In the genomic region with DNA sequence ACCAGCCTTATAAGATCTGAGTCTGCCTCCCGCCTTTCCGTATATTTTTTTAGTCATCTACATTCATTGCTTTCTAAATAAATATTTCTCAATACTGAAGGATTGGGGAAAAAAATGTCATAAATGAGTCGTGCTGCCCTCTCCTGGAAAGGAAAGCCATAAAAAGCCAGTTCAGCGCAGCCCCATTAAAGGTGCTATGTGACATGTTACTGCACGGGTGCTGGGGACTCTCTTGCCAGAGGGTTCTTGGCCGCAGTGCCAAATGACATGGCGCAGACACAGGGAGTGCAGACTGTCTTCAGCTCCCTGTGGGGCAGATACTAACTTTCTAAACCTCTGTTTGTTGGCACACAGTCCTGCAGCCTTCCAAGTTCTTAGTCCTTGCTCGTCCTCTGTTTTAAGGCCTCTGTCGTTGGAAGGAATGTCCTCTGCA, we compare ENCODE assay signal across 8 cellular contexts. TPM values are rescaled to one million over a fixed set of nuclear protein-coding genes. Genes with fewer than 3 reads are reported as not detected.
DNase-seq lines count a peak whose midpoint lies in the region; ATAC-seq and TF ChIP-seq lines count a peak whose summit lies in the region.

No MANE protein-coding gene starts in this region.

- peak; percentile 82 for ATAC-seq in HCT116
- ATAC-seq in heart left ventricle: peak; percentile 86 to 93 (median 92)

- H3K27ac ChIP-seq in 22Rv1 (no peak overlapping the region), HCT116 (ENCODE audit: low read depth, low read length) (no peak overlapping the region), heart left ventricle (peak overlapping the region in 9 of 12 donors; percentile 22 to 70 (median 57))

- H3K27me3 ChIP-seq in HCT116 (ENCODE audit: insufficient read depth, low read length) (no peaks in the 10 kb centered on the region), heart left ventricle (no peaks in the 10 kb centered on the region)

- CTCF ChIA-PET in HCT116 (lab: Charles Lee): interaction anchor here (1.2 kb wide), 1 partner anchor 216 kb away, joined by 4 read pairs; no protein-coding TSS in a partner anchor

- TF ChIP-seq RAD21 in HCT116 (IDR thresholded peaks at IDR 0.05; ENCODE audit: low read depth): peak; percentile 56; the same call in 1 of the 2 replicates

- H3K9ac ChIP-seq in HCT116 (ENCODE audit: low read length): no peak overlapping the region

- TF ChIP-seq POLR2A in HCT116 (IDR thresholded peaks at IDR 0.05; ENCODE audit: borderline replicate concordance, extremely low read depth, insufficient read depth, insufficient read length) (no peak), heart left ventricle (IDR thresholded peaks at IDR 0.05) (no peak)

- no peaks in the 10 kb centered on the region for H3K79me2 ChIP-seq in HCT116 (ENCODE audit: insufficient read depth, low read length)

- H3K4me3 ChIP-seq in HCT116 (replicated peaks in 1 of 2; ENCODE audit: low read depth in 1 of 2, low read length in 2 of 2): no peak overlapping the region
- no peak overlapping the region for H3K4me3 ChIP-seq in heart left ventricle

- BruUV-seq in HCT116 (replicated peaks; lab: Mats Ljungman, UMichigan): no TSS peak

- WGBS in heart left ventricle, 4 donors: 46 to 62% (median 53%) methylated on average over 9 of the region's 9 CpGs

- H4K20me1 ChIP-seq in HCT116 (ENCODE audit: insufficient read depth): no peaks in the 10 kb centered on the region

- POLR2A ChIA-PET in HCT116 (lab: Charles Lee): no interaction called here

- RAD21 ChIA-PET in HCT116 (lab: Charles Lee; ENCODE audit: low non-redundant PET in 1 of 2, low total read pairs in 2 of 2, uncharacterized antibody in 2 of 2, unreplicated experiment in 2 of 2): no interaction called here

- no peaks in the 10 kb centered on the region for H3K36me3 ChIP-seq in HCT116 (ENCODE audit: control insufficient read depth in 1 of 2, insufficient read depth in 2 of 2, low read length in 2 of 2)
- H3K36me3 ChIP-seq in heart left ventricle: peaks cover 0 to 9% (median 0%) of the 10 kb centered on the region in 9 donors

- no peaks in the 10 kb centered on the region for H3K9me3 ChIP-seq in HCT116 (ENCODE audit: control insufficient read depth in 1 of 2, insufficient read depth in 1 of 2, low read depth in 1 of 2, low read length in 2 of 2)
- no peaks in the 10 kb centered on the region for H3K9me3 ChIP-seq in heart left ventricle

- H3K4me2 ChIP-seq in HCT116 (ENCODE audit: low read length): no peak overlapping the region

- H3K4me1 ChIP-seq in HCT116 (ENCODE audit: control insufficient read depth in 1 of 2, insufficient read depth in 2 of 2, low read length in 2 of 2): no peaks in the 10 kb centered on the region
- H3K4me1 ChIP-seq in heart left ventricle: peaks cover 0 to 16% (median 5%) of the 10 kb centered on the region in 12 donors

- no peak for DNase-seq in HCT116 (ENCODE audit: low read depth, low spot score)
- DNase-seq in UCSD-AML1 (lab: John Stamatoyannopoulos, UW; ENCODE audit: unreplicated experiment): peak; percentile 13
- DNase-seq in heart left ventricle: peak in 4 of 5 donors; percentile 43 to 77 (median 59)
- no peak for DNase-seq in NCI-H187 treated with DMSO at 0.1 percent for 48 hours (lab: John Stamatoyannopoulos, UW)
- no peak for DNase-seq in glomerular visceral epithelial cell (ENCODE audit: extremely low spot score)
- DNase-seq in DMS153 (lab: John Stamatoyannopoulos, UW): no peak
- no peak for DNase-seq in effector CD8-positive, alpha-beta T cell (lab: John Stamatoyannopoulos, UW)

- no peaks in the 10 kb centered on the region for H3K9me2 ChIP-seq in HCT116 (ENCODE audit: insufficient read depth)

- peak overlapping the region; percentile 64 for H2AFZ ChIP-seq in HCT116 (ENCODE audit: low read depth, low read length, poor library complexity, severe bottlenecking)

- intact Hi-C loops in HCT116 (cut with micrococcal nuclease) (loop anchor here (1.0 to 10.0 kb wide), 3 partner anchors 157 to 333 kb away; a partner anchor contains a TSS), heart left ventricle (cut with DNase I) (loop anchor here in 6 of 10 donors (2.0 to 10.0 kb wide), 7 partner anchors 43 to 383 kb away; a partner anchor contains a TSS)

- TF ChIP-seq CTCF in 22Rv1 (IDR thresholded peaks at IDR 0.05): 0 out of 2 replicates have a peak, but pooled peaks have one; percentile 13
- peak; percentile 30 to 58 (median 54); a peak in 3 of 6 replicates for TF ChIP-seq CTCF in HCT116 (IDR thresholded peaks at IDR 0.05 in 2 of 3, conservative IDR thresholded peaks at IDR 0.05 in 1 of 3; ENCODE audit: borderline replicate concordance in 1 of 3, insufficient read depth in 1 of 3, low read depth in 2 of 3, low read length in 2 of 3)
- TF ChIP-seq CTCF in heart left ventricle (IDR thresholded peaks at IDR 0.05): peak in 9 of 12 donors; percentile 14 to 55 (median 38)

TF ChIP-seq in HCT116, 20 proteins besides CTCF, POLR2A, EP300 and RAD21:
- TF ChIP-seq CEBPB (IDR thresholded peaks at IDR 0.05; ENCODE audit: low read depth): peak; percentile 45; the same call in 1 of the 2 replicates
- TF ChIP-seq, protein P1, sequence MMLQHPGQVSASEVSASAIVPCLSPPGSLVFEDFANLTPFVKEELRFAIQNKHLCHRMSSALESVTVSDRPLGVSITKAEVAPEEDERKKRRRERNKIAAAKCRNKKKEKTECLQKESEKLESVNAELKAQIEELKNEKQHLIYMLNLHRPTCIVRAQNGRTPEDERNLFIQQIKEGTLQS (IDR thresholded peaks at IDR 0.05): no peak
TF ChIP-seq in HCT116: peak in this region for 1.

RNA-seq across cellular contexts. Expression of a gene that starts 53.7 kb away (rescaled TPM):
- total RNA-seq in HCT116 (2021; ENCODE audit: unreplicated experiment) (40.0 TPM), heart left ventricle (100 to 1,000 TPM; 275 to 487 (median 451) TPM)
- 15.1 and 19.0 TPM in 2 replicates for polyA plus RNA-seq in HCT116 (2012)
- 100 to 1,000 TPM in 1 of 2 donors, 10 to 100 TPM in 1; 98.6 to 175 TPM for polyA plus RNA-seq in heart left ventricle

Comparison
In these comparisons a context has a peak if more than half of its experiments do, and no peak if none do; other contexts are left out.
1. H3K27ac ChIP-seq: peak in heart left ventricle (9 of 12); none in 22Rv1 (single experiment) and HCT116 (single experiment).
2. DNase-seq: peak in UCSD-AML1 (single experiment) and heart left ventricle (4 of 5); none in HCT116 (single experiment), NCI-H187 treated with DMSO at 0.1 percent for 48 hours (single experiment), glomerular visceral epithelial cell (single experiment), DMS153 (single experiment) and effector CD8-positive, alpha-beta T cell (single experiment).
3. Peak in every context shown above with its lines, with median percentiles within 50 percentile points of each other: CTCF ChIP-seq.